1 cellular context compared by ENCODE assay signal in the genomic region with DNA sequence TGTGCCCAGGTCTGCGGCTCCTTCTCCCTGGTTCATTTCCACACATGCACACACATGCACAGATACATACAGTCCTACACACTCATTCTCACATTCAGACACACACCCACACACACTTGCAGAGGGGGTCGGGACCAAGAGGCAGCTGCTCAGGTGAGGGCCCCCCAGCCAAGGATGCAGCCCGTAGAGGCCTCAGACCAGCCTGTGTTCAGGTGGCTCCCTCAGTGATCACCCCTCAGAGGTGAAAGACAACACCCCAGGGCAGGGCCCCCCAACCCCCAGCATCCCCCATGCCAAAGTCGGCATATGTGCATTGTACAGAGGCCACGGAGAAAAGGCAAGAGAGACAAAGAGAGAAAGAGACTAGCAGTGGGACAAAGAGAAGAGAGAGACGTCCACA.
TF ChIP-seq lines count a peak whose summit lies in the region.

No MANE protein-coding gene starts in this region.

TF ChIP-seq in H1, 55 proteins besides CTCF, POLR2A, EP300 and RAD21 (continued from another document):
- TF ChIP-seq, protein P1, sequence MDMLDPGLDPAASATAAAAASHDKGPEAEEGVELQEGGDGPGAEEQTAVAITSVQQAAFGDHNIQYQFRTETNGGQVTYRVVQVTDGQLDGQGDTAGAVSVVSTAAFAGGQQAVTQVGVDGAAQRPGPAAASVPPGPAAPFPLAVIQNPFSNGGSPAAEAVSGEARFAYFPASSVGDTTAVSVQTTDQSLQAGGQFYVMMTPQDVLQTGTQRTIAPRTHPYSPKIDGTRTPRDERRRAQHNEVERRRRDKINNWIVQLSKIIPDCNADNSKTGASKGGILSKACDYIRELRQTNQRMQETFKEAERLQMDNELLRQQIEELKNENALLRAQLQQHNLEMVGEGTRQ (IDR thresholded peaks at IDR 0.05; ENCODE audit: low read length): no peak
- no peak for TF ChIP-seq TBP (IDR thresholded peaks at IDR 0.05; ENCODE audit: low read depth, low read length)
- TF ChIP-seq TEAD4 (IDR thresholded peaks at IDR 0.05; ENCODE audit: low read depth, low read length): no peak
- no peak for TF ChIP-seq POLR2AphosphoS5 (IDR thresholded peaks at IDR 0.05; ENCODE audit: low read depth, low read length)
- TF ChIP-seq, protein P2, sequence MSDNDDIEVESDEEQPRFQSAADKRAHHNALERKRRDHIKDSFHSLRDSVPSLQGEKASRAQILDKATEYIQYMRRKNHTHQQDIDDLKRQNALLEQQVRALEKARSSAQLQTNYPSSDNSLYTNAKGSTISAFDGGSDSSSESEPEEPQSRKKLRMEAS (IDR thresholded peaks at IDR 0.05): no peak
- TF ChIP-seq JUND (IDR thresholded peaks at IDR 0.05; ENCODE audit: low read length): no peak
- no peak for TF ChIP-seq ATF3 (IDR thresholded peaks at IDR 0.05; ENCODE audit: insufficient read depth, low read depth, low read length)
- TF ChIP-seq, protein P3, sequence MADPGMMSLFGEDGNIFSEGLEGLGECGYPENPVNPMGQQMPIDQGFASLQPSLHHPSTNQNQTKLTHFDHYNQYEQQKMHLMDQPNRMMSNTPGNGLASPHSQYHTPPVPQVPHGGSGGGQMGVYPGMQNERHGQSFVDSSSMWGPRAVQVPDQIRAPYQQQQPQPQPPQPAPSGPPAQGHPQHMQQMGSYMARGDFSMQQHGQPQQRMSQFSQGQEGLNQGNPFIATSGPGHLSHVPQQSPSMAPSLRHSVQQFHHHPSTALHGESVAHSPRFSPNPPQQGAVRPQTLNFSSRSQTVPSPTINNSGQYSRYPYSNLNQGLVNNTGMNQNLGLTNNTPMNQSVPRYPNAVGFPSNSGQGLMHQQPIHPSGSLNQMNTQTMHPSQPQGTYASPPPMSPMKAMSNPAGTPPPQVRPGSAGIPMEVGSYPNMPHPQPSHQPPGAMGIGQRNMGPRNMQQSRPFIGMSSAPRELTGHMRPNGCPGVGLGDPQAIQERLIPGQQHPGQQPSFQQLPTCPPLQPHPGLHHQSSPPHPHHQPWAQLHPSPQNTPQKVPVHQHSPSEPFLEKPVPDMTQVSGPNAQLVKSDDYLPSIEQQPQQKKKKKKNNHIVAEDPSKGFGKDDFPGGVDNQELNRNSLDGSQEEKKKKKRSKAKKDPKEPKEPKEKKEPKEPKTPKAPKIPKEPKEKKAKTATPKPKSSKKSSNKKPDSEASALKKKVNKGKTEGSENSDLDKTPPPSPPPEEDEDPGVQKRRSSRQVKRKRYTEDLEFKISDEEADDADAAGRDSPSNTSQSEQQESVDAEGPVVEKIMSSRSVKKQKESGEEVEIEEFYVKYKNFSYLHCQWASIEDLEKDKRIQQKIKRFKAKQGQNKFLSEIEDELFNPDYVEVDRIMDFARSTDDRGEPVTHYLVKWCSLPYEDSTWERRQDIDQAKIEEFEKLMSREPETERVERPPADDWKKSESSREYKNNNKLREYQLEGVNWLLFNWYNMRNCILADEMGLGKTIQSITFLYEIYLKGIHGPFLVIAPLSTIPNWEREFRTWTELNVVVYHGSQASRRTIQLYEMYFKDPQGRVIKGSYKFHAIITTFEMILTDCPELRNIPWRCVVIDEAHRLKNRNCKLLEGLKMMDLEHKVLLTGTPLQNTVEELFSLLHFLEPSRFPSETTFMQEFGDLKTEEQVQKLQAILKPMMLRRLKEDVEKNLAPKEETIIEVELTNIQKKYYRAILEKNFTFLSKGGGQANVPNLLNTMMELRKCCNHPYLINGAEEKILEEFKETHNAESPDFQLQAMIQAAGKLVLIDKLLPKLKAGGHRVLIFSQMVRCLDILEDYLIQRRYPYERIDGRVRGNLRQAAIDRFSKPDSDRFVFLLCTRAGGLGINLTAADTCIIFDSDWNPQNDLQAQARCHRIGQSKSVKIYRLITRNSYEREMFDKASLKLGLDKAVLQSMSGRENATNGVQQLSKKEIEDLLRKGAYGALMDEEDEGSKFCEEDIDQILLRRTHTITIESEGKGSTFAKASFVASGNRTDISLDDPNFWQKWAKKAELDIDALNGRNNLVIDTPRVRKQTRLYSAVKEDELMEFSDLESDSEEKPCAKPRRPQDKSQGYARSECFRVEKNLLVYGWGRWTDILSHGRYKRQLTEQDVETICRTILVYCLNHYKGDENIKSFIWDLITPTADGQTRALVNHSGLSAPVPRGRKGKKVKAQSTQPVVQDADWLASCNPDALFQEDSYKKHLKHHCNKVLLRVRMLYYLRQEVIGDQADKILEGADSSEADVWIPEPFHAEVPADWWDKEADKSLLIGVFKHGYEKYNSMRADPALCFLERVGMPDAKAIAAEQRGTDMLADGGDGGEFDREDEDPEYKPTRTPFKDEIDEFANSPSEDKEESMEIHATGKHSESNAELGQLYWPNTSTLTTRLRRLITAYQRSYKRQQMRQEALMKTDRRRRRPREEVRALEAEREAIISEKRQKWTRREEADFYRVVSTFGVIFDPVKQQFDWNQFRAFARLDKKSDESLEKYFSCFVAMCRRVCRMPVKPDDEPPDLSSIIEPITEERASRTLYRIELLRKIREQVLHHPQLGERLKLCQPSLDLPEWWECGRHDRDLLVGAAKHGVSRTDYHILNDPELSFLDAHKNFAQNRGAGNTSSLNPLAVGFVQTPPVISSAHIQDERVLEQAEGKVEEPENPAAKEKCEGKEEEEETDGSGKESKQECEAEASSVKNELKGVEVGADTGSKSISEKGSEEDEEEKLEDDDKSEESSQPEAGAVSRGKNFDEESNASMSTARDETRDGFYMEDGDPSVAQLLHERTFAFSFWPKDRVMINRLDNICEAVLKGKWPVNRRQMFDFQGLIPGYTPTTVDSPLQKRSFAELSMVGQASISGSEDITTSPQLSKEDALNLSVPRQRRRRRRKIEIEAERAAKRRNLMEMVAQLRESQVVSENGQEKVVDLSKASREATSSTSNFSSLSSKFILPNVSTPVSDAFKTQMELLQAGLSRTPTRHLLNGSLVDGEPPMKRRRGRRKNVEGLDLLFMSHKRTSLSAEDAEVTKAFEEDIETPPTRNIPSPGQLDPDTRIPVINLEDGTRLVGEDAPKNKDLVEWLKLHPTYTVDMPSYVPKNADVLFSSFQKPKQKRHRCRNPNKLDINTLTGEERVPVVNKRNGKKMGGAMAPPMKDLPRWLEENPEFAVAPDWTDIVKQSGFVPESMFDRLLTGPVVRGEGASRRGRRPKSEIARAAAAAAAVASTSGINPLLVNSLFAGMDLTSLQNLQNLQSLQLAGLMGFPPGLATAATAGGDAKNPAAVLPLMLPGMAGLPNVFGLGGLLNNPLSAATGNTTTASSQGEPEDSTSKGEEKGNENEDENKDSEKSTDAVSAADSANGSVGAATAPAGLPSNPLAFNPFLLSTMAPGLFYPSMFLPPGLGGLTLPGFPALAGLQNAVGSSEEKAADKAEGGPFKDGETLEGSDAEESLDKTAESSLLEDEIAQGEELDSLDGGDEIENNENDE (IDR thresholded peaks at IDR 0.05; ENCODE audit: insufficient replicate concordance, low read length): no peak
- TF ChIP-seq, protein P4, sequence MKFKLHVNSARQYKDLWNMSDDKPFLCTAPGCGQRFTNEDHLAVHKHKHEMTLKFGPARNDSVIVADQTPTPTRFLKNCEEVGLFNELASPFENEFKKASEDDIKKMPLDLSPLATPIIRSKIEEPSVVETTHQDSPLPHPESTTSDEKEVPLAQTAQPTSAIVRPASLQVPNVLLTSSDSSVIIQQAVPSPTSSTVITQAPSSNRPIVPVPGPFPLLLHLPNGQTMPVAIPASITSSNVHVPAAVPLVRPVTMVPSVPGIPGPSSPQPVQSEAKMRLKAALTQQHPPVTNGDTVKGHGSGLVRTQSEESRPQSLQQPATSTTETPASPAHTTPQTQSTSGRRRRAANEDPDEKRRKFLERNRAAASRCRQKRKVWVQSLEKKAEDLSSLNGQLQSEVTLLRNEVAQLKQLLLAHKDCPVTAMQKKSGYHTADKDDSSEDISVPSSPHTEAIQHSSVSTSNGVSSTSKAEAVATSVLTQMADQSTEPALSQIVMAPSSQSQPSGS (IDR thresholded peaks at IDR 0.05; ENCODE audit: low read length): no peak
- no peak for TF ChIP-seq RNF2 (IDR thresholded peaks at IDR 0.05; ENCODE audit: borderline replicate concordance, low read depth, low read length, missing control alignments, poor library complexity, severe bottlenecking)
- TF ChIP-seq GTF2F1 (IDR thresholded peaks at IDR 0.05; ENCODE audit: borderline replicate concordance, low read depth, low read length): no peak
- TF ChIP-seq SIX5 (IDR thresholded peaks at IDR 0.05; ENCODE audit: low read depth, low read length): no peak
- no peak for TF ChIP-seq CBX8 (IDR thresholded peaks at IDR 0.05; ENCODE audit: borderline replicate concordance, low read depth, low read length)
